In genomic region chr22:45742866-45743450, GRCh38 we compare ENCODE assay signal across 2 cellular contexts.
TF ChIP-seq lines count a peak whose summit lies in the region.

No MANE protein-coding gene starts in this region.

TF ChIP-seq in WTC11, 78 proteins besides CTCF, POLR2A, EP300 and RAD21 (continued from another document):
- no peak for TF ChIP-seq JUN (CRISPR knock-in tag; IDR thresholded peaks at IDR 0.05)
- TF ChIP-seq ZNF219 (CRISPR knock-in tag; IDR thresholded peaks at IDR 0.05; ENCODE audit: borderline replicate concordance): no peak

TF ChIP-seq in SK-N-SH treated with all-trans-retinoic acid at 6 μM for 48 hours, 23 proteins besides CTCF, POLR2A, EP300 and RAD21 (continued from another document):
- no peak for TF ChIP-seq ZNF8 (CRISPR knock-in tag; IDR thresholded peaks at IDR 0.05)
- no peak for TF ChIP-seq ZFP30 (CRISPR knock-in tag; IDR thresholded peaks at IDR 0.05)
- TF ChIP-seq GLIS3 (CRISPR knock-in tag; IDR thresholded peaks at IDR 0.05): no peak
- no peak for TF ChIP-seq OSR1 (CRISPR knock-in tag; IDR thresholded peaks at IDR 0.05)
- TF ChIP-seq RARB (CRISPR knock-in tag; IDR thresholded peaks at IDR 0.05): no peak
- no peak for TF ChIP-seq CSRNP3 (CRISPR knock-in tag; IDR thresholded peaks at IDR 0.05)
- TF ChIP-seq TCF4 (CRISPR knock-in tag; IDR thresholded peaks at IDR 0.05; ENCODE audit: borderline replicate concordance): no peak
- no peak for TF ChIP-seq CSDC2 (CRISPR knock-in tag; IDR thresholded peaks at IDR 0.05)
- no peak for TF ChIP-seq ZNF70 (CRISPR knock-in tag; IDR thresholded peaks at IDR 0.05)
- no peak for TF ChIP-seq BACH2 (CRISPR knock-in tag; IDR thresholded peaks at IDR 0.05; ENCODE audit: borderline replicate concordance)
- no peak for TF ChIP-seq ZC3H10 (CRISPR knock-in tag; IDR thresholded peaks at IDR 0.05)
